In the genomic region with DNA sequence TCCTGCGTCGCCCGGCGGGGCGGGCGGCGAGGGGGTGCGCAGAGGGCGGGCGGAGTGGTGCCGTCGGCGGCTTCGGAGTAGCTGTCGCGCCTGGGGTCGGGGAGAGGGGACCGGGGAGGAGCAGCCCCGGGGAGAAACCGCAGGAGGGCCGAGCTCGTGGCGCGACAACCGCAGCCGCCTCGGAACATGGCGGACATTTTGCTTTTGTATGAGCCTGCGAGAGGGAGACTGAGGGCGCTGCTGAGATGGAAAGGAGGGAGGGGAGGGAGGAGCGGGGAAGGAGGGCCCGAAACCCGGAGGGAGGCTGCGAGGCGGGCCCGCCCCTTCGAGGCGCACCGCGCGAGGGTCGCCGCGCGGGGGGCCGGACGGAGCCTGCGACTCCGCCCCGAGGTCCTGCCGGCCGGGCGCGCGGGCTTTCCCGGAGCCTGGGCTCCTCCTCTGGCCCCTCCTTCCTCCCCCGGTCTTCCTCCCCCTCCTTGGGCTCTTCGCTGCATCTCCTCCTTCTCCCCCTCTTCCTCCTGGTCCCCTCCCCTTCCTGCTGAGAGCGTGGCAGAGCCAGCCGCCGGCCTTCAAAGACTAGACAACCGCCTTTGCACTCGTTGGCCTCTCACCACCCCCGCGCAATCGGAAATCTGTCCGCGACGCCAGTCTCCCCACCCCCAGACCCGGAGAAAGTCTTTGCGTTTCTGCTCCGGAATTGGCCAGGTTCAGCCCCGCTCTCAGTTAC, we compare ENCODE assay signal across 8 cellular contexts. TPM values are rescaled to one million over a fixed set of nuclear protein-coding genes. Genes with fewer than 3 reads are reported as not detected.
DNase-seq lines count a peak whose midpoint lies in the region; ATAC-seq and TF ChIP-seq lines count a peak whose summit lies in the region.

No MANE protein-coding gene starts in this region.

- peak overlapping the region; percentile 87 to 93 (median 90) for H3K9ac ChIP-seq in BLaER1 treated with 17β-estradiol and CSF1 and Interleukin-3, amounts not matched to agents 10 nM and 100 nM

- peak overlapping the region; percentile 66 to 80 (median 72) for H3K4me3 ChIP-seq in BLaER1 treated with 17β-estradiol and CSF1 and Interleukin-3, amounts not matched to agents 10 nM and 100 nM
- peak overlapping the region; percentile 38 to 76 (median 64) for H3K4me3 ChIP-seq in dorsolateral prefrontal cortex

- peaks cover 5 to 26% (median 9%) of the 10 kb centered on the region in 10 experiments; a peak in 18 of 20 replicates for H3K4me1 ChIP-seq in BLaER1 treated with 17β-estradiol and CSF1 and Interleukin-3, amounts not matched to agents 10 nM and 100 nM

- H4K20me1 ChIP-seq in BLaER1 treated with 17β-estradiol and CSF1 and Interleukin-3, amounts not matched to agents 10 nM and 100 nM, result peaks cover 0 to 11% (median 0%) of the 10 kb centered on the region in 11 experiments; a peak in 3 of 22 replicates

- peak overlapping the region; percentile 61 to 89 (median 74) for H3K4me2 ChIP-seq in BLaER1 treated with 17β-estradiol and CSF1 and Interleukin-3, amounts not matched to agents 10 nM and 100 nM

- H3K27me3 ChIP-seq in BLaER1 treated with 17β-estradiol and CSF1 and Interleukin-3, amounts not matched to agents 10 nM and 100 nM, result peaks cover 64 to 92% (median 77%) of the 10 kb centered on the region in 11 experiments
- H3K27me3 ChIP-seq in dorsolateral prefrontal cortex, result peaks cover 0 to 31% (median 0%) of the 10 kb centered on the region in 45 donors

- ATAC-seq in GM19328 (IDR thresholded peaks at IDR 0.05; ENCODE audit: unreplicated experiment) (peak; percentile 60), HG03520 (IDR thresholded peaks at IDR 0.05; ENCODE audit: unreplicated experiment) (peak; percentile 51)

- H3K27ac ChIP-seq in BLaER1 treated with 17β-estradiol and CSF1 and Interleukin-3, amounts not matched to agents 10 nM and 100 nM, result peak overlapping the region; percentile 80 to 96 (median 91)
- peak overlapping the region; percentile 18 to 94 (median 83) for H3K27ac ChIP-seq in dorsolateral prefrontal cortex

- DNase-seq in NCI-H748 (lab: John Stamatoyannopoulos, UW; ENCODE audit: unreplicated experiment) (peak; percentile 90), dorsolateral prefrontal cortex (peak; percentile 44 to 86 (median 75)), lung microvascular endothelial cell (ENCODE audit: low read depth in 2 of 2) (peak; percentile 14 to 86)
- DNase-seq in activated CD4-positive, alpha-beta T cell treated with anti-CD3 and anti-CD28 coated beads, Interleukin-2, amount 50 U/mL, for 48 hours, result peak; percentile 80 to 88
- DNase-seq in stimulated activated CD4-positive, alpha-beta T cell treated with anti-CD3 and anti-CD28 coated beads, TNF-alpha, amount 100 ng/mL, for 24 hours (ENCODE audit: low read depth in 3 of 3), result peak; percentile 55 to 83 (median 65)

- H3K9me3 ChIP-seq in BLaER1 treated with 17β-estradiol and CSF1 and Interleukin-3, amounts not matched to agents 10 nM and 100 nM (replicated peaks in 1 of 11), result no peaks in the 10 kb centered on the region

- intact Hi-C loops in dorsolateral prefrontal cortex (cut with DNase I), result loop anchor here in 1 of 2 donors (5.0 kb wide), 1 partner anchor 99 kb away; the partner anchor contains the start of gene SMIM10L2A

- peak in 2 of 56 donors; percentile 8 to 29 for TF ChIP-seq CTCF in dorsolateral prefrontal cortex (IDR thresholded peaks at IDR 0.05 in 54 of 56, conservative IDR thresholded peaks at IDR 0.05 in 2 of 56; ENCODE audit: low read depth in 1 of 56, partially characterized antibody in 56 of 56)

- no peaks in the 10 kb centered on the region; a peak in 1 of 22 replicates for H3K36me3 ChIP-seq in BLaER1 treated with 17β-estradiol and CSF1 and Interleukin-3, amounts not matched to agents 10 nM and 100 nM

RNA-seq across cellular contexts. Expression of gene INTS6L, which starts 1.1 kb away (rescaled TPM):
- total RNA-seq in dorsolateral prefrontal cortex (10 to 100 TPM in 118 of 120 experiments, 1 to 10 TPM in 2; 9.2 to 20.0 (median 13.5) TPM), lung microvascular endothelial cell (0.44 and 0.60 TPM in 2 replicates)

Comparison
In these comparisons a context has a peak if more than half of its experiments do, and no peak if none do; other contexts are left out.
1. Peak in every context shown above with its lines: DNase-seq, ATAC-seq, H3K4me3 ChIP-seq and H3K27ac ChIP-seq.